ENCODE assay signal across 30 cellular contexts in genomic region chr2:44772131-44772530, GRCh38.
A peak's percentile ranks its signal among the peaks of the same experiment; 100 is the strongest.
DNase-seq lines count a peak whose midpoint lies in the region; ATAC-seq and TF ChIP-seq lines count a peak whose summit lies in the region.
"Had no signal": no experiment of that assay in that cellular context is flagged by ENCODE, and none has a peak within 500 bp of the region (broad histone marks: within the 10 kb centered on the region; RNA-seq: fewer than 3 reads in every experiment).

No MANE protein-coding gene starts in this region.

- no peaks in the 10 kb centered on the region for H3K9me3 Mint-ChIP-seq in activated T-cell treated with anti-CD3 and anti-CD28 coated beads, Interleukin-2, amount 50 U/mL, for 72 hours
- no peaks in the 10 kb centered on the region for H3K9me3 Mint-ChIP-seq in activated T-cell treated with anti-CD3 and anti-CD28 coated beads, Interleukin-2, amount 50 U/mL, for 4 hours
- H3K9me3 Mint-ChIP-seq: activated CD8-positive, alpha-beta T cell treated with anti-CD3 and anti-CD28 coated beads for 36 hours; activated naive CD8-positive, alpha-beta T cell treated with anti-CD3 and anti-CD28 coated beads for 36 hours; effector memory CD8-positive, alpha-beta T cell; nephron progenitor cell had no signal

- H3K79me2 ChIP-seq in smooth muscle cell (ENCODE audit: low read depth): no peaks in the 10 kb centered on the region
- H3K79me2 ChIP-seq: parathyroid adenoma had no signal

- H3K36me3 ChIP-seq in WERI-Rb-1 (no peaks in the 10 kb centered on the region), smooth muscle cell (ENCODE audit: low read depth) (no peaks in the 10 kb centered on the region)
- H3K36me3 ChIP-seq: HAP-1, right atrium auricular region, spleen, transverse colon had no signal

- H3K4me1 Mint-ChIP-seq in activated T-cell treated with anti-CD3 and anti-CD28 coated beads, Interleukin-2, amount 50 U/mL, for 72 hours (ENCODE audit: low read depth): no peaks in the 10 kb centered on the region
- no peaks in the 10 kb centered on the region for H3K4me1 Mint-ChIP-seq in activated T-cell treated with anti-CD3 and anti-CD28 coated beads, Interleukin-2, amount 50 U/mL, for 4 hours (ENCODE audit: low read depth)
- H3K4me1 Mint-ChIP-seq: activated naive CD8-positive, alpha-beta T cell treated with anti-CD3 and anti-CD28 coated beads for 36 hours; T-helper 17 cell had no signal

- no peak for ATAC-seq in activated T-cell treated with anti-CD3 and anti-CD28 coated beads, Interleukin-2, amount 50 U/mL, for 72 hours (replicated peaks in 1 of 2)
- ATAC-seq in activated T-cell treated with anti-CD3 and anti-CD28 coated beads, Interleukin-2, amount 50 U/mL, for 4 hours: no peak
- ATAC-seq in GM21526 (IDR thresholded peaks at IDR 0.05; ENCODE audit: low FRiP score, unreplicated experiment) (no peak), HG03442 (IDR thresholded peaks at IDR 0.05; ENCODE audit: unreplicated experiment) (no peak), HG02885 (IDR thresholded peaks at IDR 0.05; ENCODE audit: poor library complexity, unreplicated experiment) (no peak)
- ATAC-seq: activated CD8-positive, alpha-beta T cell treated with anti-CD3 and anti-CD28 coated beads for 36 hours; effector memory CD8-positive, alpha-beta T cell; esophagus mucosa; K562; left cardiac atrium; T-helper 17 cell had no signal

- no peak overlapping the region for H2AFZ ChIP-seq in smooth muscle cell (ENCODE audit: low read depth)
- H2AFZ ChIP-seq: parathyroid adenoma had no signal

- peaks cover 19% of the 10 kb centered on the region for H3K27me3 Mint-ChIP-seq in activated T-cell treated with anti-CD3 and anti-CD28 coated beads, Interleukin-2, amount 50 U/mL, for 72 hours (ENCODE audit: low read depth)
- H3K27me3 Mint-ChIP-seq in activated T-cell treated with anti-CD3 and anti-CD28 coated beads, Interleukin-2, amount 50 U/mL, for 4 hours (ENCODE audit: low read depth): peaks cover 3% of the 10 kb centered on the region
- H3K27me3 Mint-ChIP-seq: effector memory CD8-positive, alpha-beta T cell; T-helper 17 cell had no signal

- peaks cover 92% of the 10 kb centered on the region for H3K4me1 ChIP-seq in smooth muscle cell (ENCODE audit: low read depth)
- H3K4me1 ChIP-seq: right atrium auricular region had no signal

- no peaks in the 10 kb centered on the region for H3K36me3 Mint-ChIP-seq in activated T-cell treated with anti-CD3 and anti-CD28 coated beads, Interleukin-2, amount 50 U/mL, for 72 hours (ENCODE audit: insufficient read depth in 2 of 2)
- H3K36me3 Mint-ChIP-seq in activated T-cell treated with anti-CD3 and anti-CD28 coated beads, Interleukin-2, amount 50 U/mL, for 4 hours (ENCODE audit: insufficient read depth): peaks cover 12% of the 10 kb centered on the region

- no peak overlapping the region for H3K9ac ChIP-seq in smooth muscle cell (ENCODE audit: low read depth)
- H3K9ac ChIP-seq: parathyroid adenoma had no signal

- H3K27me3 ChIP-seq in WERI-Rb-1 (ENCODE audit: insufficient read depth, low read depth, severe bottlenecking): no peaks in the 10 kb centered on the region
- peaks cover 97% of the 10 kb centered on the region for H3K27me3 ChIP-seq in smooth muscle cell (ENCODE audit: low read depth)

- 60% methylated on average over 9 of the region's 9 CpGs for WGBS in smooth muscle cell (ENCODE audit: low lambda C conversion rate)

- H3K9me3 ChIP-seq in WERI-Rb-1 (ENCODE audit: severe bottlenecking) (no peaks in the 10 kb centered on the region), smooth muscle cell (replicated peaks; ENCODE audit: low read depth) (no peaks in the 10 kb centered on the region)
- H3K9me3 ChIP-seq: HAP-1, right atrium auricular region, spleen, transverse colon had no signal

- TF ChIP-seq CTCF in WERI-Rb-1 (IDR thresholded peaks at IDR 0.05; ENCODE audit: low read depth, low read length): no peak
- TF ChIP-seq CTCF in smooth muscle cell (IDR thresholded peaks at IDR 0.05; ENCODE audit: borderline replicate concordance, insufficient read depth, poor library complexity, severe bottlenecking): no peak

- no peaks in the 10 kb centered on the region for H3F3A ChIP-seq in smooth muscle cell (ENCODE audit: low read depth)

- peak overlapping the region; percentile 67 for H3K27ac Mint-ChIP-seq in activated T-cell treated with anti-CD3 and anti-CD28 coated beads, Interleukin-2, amount 50 U/mL, for 72 hours
- H3K27ac Mint-ChIP-seq: activated CD8-positive, alpha-beta T cell treated with anti-CD3 and anti-CD28 coated beads for 36 hours; activated naive CD8-positive, alpha-beta T cell treated with anti-CD3 and anti-CD28 coated beads for 36 hours; effector memory CD8-positive, alpha-beta T cell; nephron progenitor cell; T-helper 17 cell had no signal

- no peak overlapping the region for H3K4me2 ChIP-seq in smooth muscle cell

- H3K4me3 ChIP-seq in WERI-Rb-1 (ENCODE audit: low read depth, low read length) (no peak overlapping the region), smooth muscle cell (no peak overlapping the region)
- H3K4me3 ChIP-seq: HAP-1, K562, right atrium auricular region, spleen, transverse colon had no signal

- H3K27ac ChIP-seq in WERI-Rb-1 (peak overlapping the region; percentile 92), smooth muscle cell (ENCODE audit: low read depth) (no peak overlapping the region)
- H3K27ac ChIP-seq: parathyroid adenoma, right atrium auricular region, spleen, transverse colon had no signal

- H3K4me3 Mint-ChIP-seq in activated T-cell treated with anti-CD3 and anti-CD28 coated beads, Interleukin-2, amount 50 U/mL, for 72 hours: no peak overlapping the region
- no peak overlapping the region for H3K4me3 Mint-ChIP-seq in activated T-cell treated with anti-CD3 and anti-CD28 coated beads, Interleukin-2, amount 50 U/mL, for 4 hours
- H3K4me3 Mint-ChIP-seq: activated CD8-positive, alpha-beta T cell treated with anti-CD3 and anti-CD28 coated beads for 36 hours; activated naive CD8-positive, alpha-beta T cell treated with anti-CD3 and anti-CD28 coated beads for 36 hours; effector memory CD8-positive, alpha-beta T cell; nephron progenitor cell; T-helper 17 cell had no signal

- DNase-seq in activated T-cell treated with anti-CD3 and anti-CD28 coated beads, Interleukin-2, amount 50 U/mL, for 72 hours: no peak
- no peak for DNase-seq in activated T-cell treated with anti-CD3 and anti-CD28 coated beads, Interleukin-2, amount 50 U/mL, for 4 hours
- DNase-seq in NCI-H2227 (lab: John Stamatoyannopoulos, UW; ENCODE audit: unreplicated experiment) (peak; percentile 33), WERI-Rb-1 (peak; percentile 57), smooth muscle cell (lab: John Stamatoyannopoulos, UW; ENCODE audit: unreplicated experiment) (no peak)
- DNase-seq: activated CD8-positive, alpha-beta T cell treated with anti-CD3 and anti-CD28 coated beads for 36 hours; activated effector memory CD4-positive, alpha-beta T cell treated with anti-CD3 and anti-CD28 coated beads, Interleukin-2, amount 50 U/mL, for 16 hours; activated naive CD8-positive, alpha-beta T cell treated with anti-CD3 and anti-CD28 coated beads for 36 hours; aorta; cortex of kidney; effector memory CD8-positive, alpha-beta T cell; foreskin fibroblast; GDM1; left cardiac atrium; mammary epithelial cell; NCI-H187; nephron progenitor cell; RPMI8226; spleen; stimulated activated CD4-positive, alpha-beta T cell treated with anti-CD3 and anti-CD28 coated beads, Interleukin-2, amount 100 ng/mL, for 48 hours; T-helper 17 cell; transverse colon had no signal

- H4K20me1 ChIP-seq in smooth muscle cell (ENCODE audit: low read depth): no peaks in the 10 kb centered on the region

Comparison
In these comparisons a context has a peak if more than half of its experiments do, and no peak if none do; other contexts are left out.
1. DNase-seq: peak in NCI-H2227 (single experiment) and WERI-Rb-1 (single experiment); none in activated T-cell treated with anti-CD3 and anti-CD28 coated beads, Interleukin-2, amount 50 U/mL, for 72 hours (0 of 2), activated T-cell treated with anti-CD3 and anti-CD28 coated beads, Interleukin-2, amount 50 U/mL, for 4 hours (single experiment) and smooth muscle cell (single experiment).